ENCODE assay signal across 25 cellular contexts in the genomic region with DNA sequence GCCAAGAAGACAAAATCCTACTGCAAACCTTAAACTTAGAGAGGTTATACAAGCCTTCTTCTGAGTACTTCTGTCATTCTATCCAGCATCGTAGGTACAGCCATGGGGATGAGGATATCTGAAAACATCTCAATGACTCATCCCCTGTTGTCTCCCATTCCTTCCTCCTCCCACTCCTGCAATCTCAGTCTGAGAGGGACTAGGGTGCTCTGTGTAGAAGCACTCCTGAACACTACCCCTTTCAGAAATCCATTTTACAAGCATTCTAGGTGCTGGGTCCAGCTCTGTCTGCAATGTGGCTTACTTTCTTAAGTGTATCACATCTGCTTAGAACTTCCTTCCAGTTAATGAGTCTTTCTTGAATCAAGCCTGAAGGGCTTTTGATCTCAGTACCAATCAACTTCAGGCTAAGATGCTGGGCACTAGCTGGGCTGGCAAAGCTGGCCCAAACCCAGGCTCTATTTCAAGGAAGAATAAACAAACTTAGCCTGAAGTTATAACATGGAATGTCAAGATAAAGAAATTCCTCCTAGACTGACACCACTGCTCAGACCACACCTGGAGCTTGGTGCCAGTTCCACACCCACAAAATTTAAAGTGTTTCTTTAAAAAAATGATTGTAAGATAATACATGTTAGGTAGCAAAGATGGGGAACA.
DNase-seq lines count a peak whose midpoint lies in the region; ATAC-seq, FAIRE-seq and TF ChIP-seq lines count a peak whose summit lies in the region.
"Had no signal": no experiment of that assay in that cellular context is flagged by ENCODE, and none has a peak within 500 bp of the region (broad histone marks: within the 10 kb centered on the region; RNA-seq: fewer than 3 reads in every experiment).

No MANE protein-coding gene starts in this region.

- no peak overlapping the region for H4K91ac ChIP-seq in H9 (ENCODE audit: insufficient read length, low read depth, low read length)

- H3K23me2 ChIP-seq in H9 (ENCODE audit: insufficient read length, low read depth, low read length, poor library complexity, severe bottlenecking), result no peaks in the 10 kb centered on the region

- H3K27ac Mint-ChIP-seq in CD4-positive, alpha-beta memory T cell, result peak overlapping the region in 4 of 7 donors; percentile 3 to 83 (median 10)
- no peak overlapping the region for H3K27ac Mint-ChIP-seq in H9

- POLR2A ChIA-PET in CD4-positive, alpha-beta memory T cell (lab: Charles Lee; ENCODE audit: partially characterized antibody), result no interaction called here
- POLR2A ChIA-PET in endothelial cell of umbilical vein (lab: Charles Lee), result no interaction called here

- WGBS in mesendoderm (ENCODE audit: extremely low coverage, insufficient coverage, low lambda C conversion rate), result no CpG with 5 or more reads among the region's 1 CpG
- 67 to 92% (median 81%) methylated on average over 1 of the region's 1 CpG for WGBS in heart left ventricle, 4 donors
- no CpG with 5 or more reads among the region's 1 CpG for WGBS in H9 (ENCODE audit: extremely low coverage, insufficient read length, low lambda C conversion rate)

- no peaks in the 10 kb centered on the region for H3K4me1 ChIP-seq in CD4-positive, alpha-beta memory T cell (ENCODE audit: insufficient read depth, low read length)
- H3K4me1 ChIP-seq in endothelial cell of umbilical vein (ENCODE audit: control insufficient read depth, extremely low read depth, insufficient read depth, low read length) (no peaks in the 10 kb centered on the region), mesendoderm (ENCODE audit: control insufficient read depth, low read depth, low read length) (no peaks in the 10 kb centered on the region), heart left ventricle (peaks cover 0 to 5% (median 0%) of the 10 kb centered on the region in 12 donors), H9 (ENCODE audit: insufficient read depth, low read length) (peaks cover 4% of the 10 kb centered on the region; the same call in 1 of the 2 replicates)
- H3K4me1 ChIP-seq: BLaER1 treated with 17β-estradiol and CSF1 and Interleukin-3, amounts not matched to agents 10 nM and 100 nM; Peyer's patch; vagina had no signal

- CTCF ChIA-PET in CD4-positive, alpha-beta memory T cell (lab: Charles Lee; ENCODE audit: partially characterized antibody), result interaction anchor here (1.7 kb wide), 1 partner anchor 11 kb away, joined by 5 read pairs; no protein-coding TSS in a partner anchor
- CTCF ChIA-PET in endothelial cell of umbilical vein (lab: Charles Lee), result interaction anchor here (1.0 to 2.5 kb wide), 2 partner anchors 27 to 187 kb away, joined by 4 to 12 read pairs; no protein-coding TSS in a partner anchor

- H4K8ac ChIP-seq in mesendoderm (ENCODE audit: low read depth, low read length), result no peak overlapping the region
- H4K8ac ChIP-seq in H9 (replicated peaks; ENCODE audit: insufficient read length, low read depth, low read length), result no peak overlapping the region

- H3K27ac ChIP-seq in CD4-positive, alpha-beta memory T cell (ENCODE audit: low read depth, low read length), result no peak overlapping the region
- H3K27ac ChIP-seq in endothelial cell of umbilical vein (ENCODE audit: insufficient read depth, low read depth, low read length), result no peak overlapping the region
- no peak overlapping the region for H3K27ac ChIP-seq in mesendoderm (ENCODE audit: low read depth, low read length)
- no peak overlapping the region for H3K27ac ChIP-seq in heart left ventricle
- H3K27ac ChIP-seq in H9 (ENCODE audit: insufficient read length, low read depth, low read length), result no peak overlapping the region
- H3K27ac ChIP-seq: BLaER1 treated with 17β-estradiol and CSF1 and Interleukin-3, amounts not matched to agents 10 nM and 100 nM; Peyer's patch; SK-N-MC; vagina; WERI-Rb-1 had no signal

- TF ChIP-seq CTCF in endothelial cell of umbilical vein (IDR thresholded peaks at IDR 0.05; ENCODE audit: extremely low read depth in 1 of 2, insufficient read depth in 1 of 2, low read depth in 1 of 2, low read length in 2 of 2) (no peak), heart left ventricle (IDR thresholded peaks at IDR 0.05) (no peak), H9 (conservative IDR thresholded peaks at IDR 0.05) (no peak)

- dilution Hi-C loops in endothelial cell of umbilical vein (cut with MboI; ENCODE audit: extremely low pct_ligation_motif_present, low sequenced_read_pairs), result loop anchor here (25.0 kb wide), 1 partner anchor 193 kb away; no protein-coding TSS in a partner anchor

- no peak overlapping the region for H2BK120ac ChIP-seq in mesendoderm (ENCODE audit: low read depth, low read length)
- no peak overlapping the region for H2BK120ac ChIP-seq in H9 (ENCODE audit: low read depth, low read length, poor library complexity, severe bottlenecking)

- H4K5ac ChIP-seq in mesendoderm (ENCODE audit: low read length), result no peak overlapping the region
- H4K5ac ChIP-seq in H9 (ENCODE audit: insufficient read length, low read depth, low read length), result no peak overlapping the region

- H2AK5ac ChIP-seq in mesendoderm (ENCODE audit: low read length), result no peak overlapping the region
- H2AK5ac ChIP-seq in H9 (ENCODE audit: insufficient read length, low read length), result no peak overlapping the region

- no peaks in the 10 kb centered on the region for H3K79me2 ChIP-seq in endothelial cell of umbilical vein (ENCODE audit: control insufficient read depth, insufficient read depth, low read length)
- H3K79me2 ChIP-seq in mesendoderm (ENCODE audit: control insufficient read depth, insufficient read depth, low read length), result no peaks in the 10 kb centered on the region
- no peaks in the 10 kb centered on the region for H3K79me2 ChIP-seq in H9 (ENCODE audit: insufficient read depth, low read length)

- no peak overlapping the region for H3K23ac ChIP-seq in mesendoderm (ENCODE audit: low read length)
- H3K23ac ChIP-seq in H9 (ENCODE audit: insufficient read length, low read depth, low read length), result no peak overlapping the region

- H3K9me3 Mint-ChIP-seq in CD4-positive, alpha-beta memory T cell, result no peaks in the 10 kb centered on the region
- H3K9me3 Mint-ChIP-seq in H9, result no peaks in the 10 kb centered on the region

- H3K4me2 ChIP-seq in endothelial cell of umbilical vein (ENCODE audit: insufficient read depth, low read length) (no peak overlapping the region), mesendoderm (ENCODE audit: low read length) (no peak overlapping the region), H9 (ENCODE audit: insufficient read depth, insufficient read length, low read length) (no peak overlapping the region)
- H3K4me2 ChIP-seq: BLaER1 treated with 17β-estradiol and CSF1 and Interleukin-3, amounts not matched to agents 10 nM and 100 nM had no signal

- BruUV-seq in endothelial cell of umbilical vein (replicated peaks; lab: Mats Ljungman, UMichigan), result no TSS peak

- no peak overlapping the region for H2BK20ac ChIP-seq in H9 (ENCODE audit: low read depth, low read length, poor library complexity, severe bottlenecking)

- H3K56ac ChIP-seq in mesendoderm (ENCODE audit: low read length) (no peak overlapping the region), H9 (ENCODE audit: insufficient read length, low read depth, low read length) (no peak overlapping the region)

- H3K4ac ChIP-seq in mesendoderm (ENCODE audit: low read depth, low read length) (no peak overlapping the region), H9 (ENCODE audit: low read depth, low read length) (no peak overlapping the region)

- H3K9me1 ChIP-seq in endothelial cell of umbilical vein (replicated peaks; ENCODE audit: control insufficient read depth, extremely low read depth, insufficient read depth, low read length), result no peaks in the 10 kb centered on the region

- H3K36me3 ChIP-seq in CD4-positive, alpha-beta memory T cell (ENCODE audit: insufficient read depth, low read length), result no peaks in the 10 kb centered on the region
- H3K36me3 ChIP-seq in endothelial cell of umbilical vein (ENCODE audit: control insufficient read depth in 2 of 2, extremely low read depth in 1 of 2, insufficient read depth in 2 of 2, low read length in 2 of 2) (no peaks in the 10 kb centered on the region), mesendoderm (ENCODE audit: control insufficient read depth, insufficient read depth, low read length) (no peaks in the 10 kb centered on the region), heart left ventricle (no peaks in the 10 kb centered on the region)
- H3K36me3 ChIP-seq: Peyer's patch, vagina, WERI-Rb-1 had no signal

- H3K79me1 ChIP-seq in mesendoderm (ENCODE audit: low read length) (no peaks in the 10 kb centered on the region), H9 (ENCODE audit: insufficient read depth, low read depth, low read length, poor library complexity, severe bottlenecking) (no peaks in the 10 kb centered on the region)

- H2AFZ ChIP-seq in endothelial cell of umbilical vein (ENCODE audit: low read depth, low read length), result no peak overlapping the region
- no peak overlapping the region for H2AFZ ChIP-seq in H9 (ENCODE audit: low read length)

- no peak overlapping the region for H2BK12ac ChIP-seq in H9 (ENCODE audit: insufficient read length, low read depth, low read length)

- intact Hi-C loops in CD4-positive, alpha-beta memory T cell (cut with micrococcal nuclease), result no loop called here
- intact Hi-C loops in endothelial cell of umbilical vein (cut with micrococcal nuclease), result no loop called here
- intact Hi-C loops in heart left ventricle (cut with DNase I), result loop anchor here in 1 of 10 donors (5.0 kb wide), 1 partner anchor 88 kb away; no protein-coding TSS in a partner anchor

- no peak overlapping the region for H3K4me3 Mint-ChIP-seq in CD4-positive, alpha-beta memory T cell
- H3K4me3 Mint-ChIP-seq in H9, result no peak overlapping the region

- peaks cover 5 to 7% of the 10 kb centered on the region in 2 donors for H3K36me3 Mint-ChIP-seq in CD4-positive, alpha-beta memory T cell
- H3K36me3 Mint-ChIP-seq in H9 (ENCODE audit: insufficient read depth in 1 of 3, low read depth in 3 of 3), result no peaks in the 10 kb centered on the region

- ATAC-seq in heart left ventricle, result no peak
- ATAC-seq: left ventricle myocardium superior had no signal

- H2BK15ac ChIP-seq in mesendoderm (replicated peaks; ENCODE audit: low read depth), result no peak overlapping the region
- no peak overlapping the region for H2BK15ac ChIP-seq in H9 (ENCODE audit: low read depth, low read length)

- H3K27me3 ChIP-seq in CD4-positive, alpha-beta memory T cell (ENCODE audit: insufficient read depth, low read length), result no peaks in the 10 kb centered on the region
- H3K27me3 ChIP-seq in endothelial cell of umbilical vein (ENCODE audit: control insufficient read depth in 2 of 2, insufficient read depth in 2 of 2, low read length in 2 of 2) (no peaks in the 10 kb centered on the region), mesendoderm (ENCODE audit: insufficient read depth, low read length, poor library complexity) (no peaks in the 10 kb centered on the region), heart left ventricle (no peaks in the 10 kb centered on the region), H9 (ENCODE audit: insufficient read depth, low read length) (no peaks in the 10 kb centered on the region)
- H3K27me3 ChIP-seq: BLaER1 treated with 17β-estradiol and CSF1 and Interleukin-3, amounts not matched to agents 10 nM and 100 nM; Peyer's patch; vagina had no signal

- H4K20me1 ChIP-seq in endothelial cell of umbilical vein (replicated peaks; ENCODE audit: control insufficient read depth, extremely low read depth, insufficient read depth, low read length) (no peaks in the 10 kb centered on the region), H9 (ENCODE audit: control insufficient read depth, insufficient read depth, insufficient read length) (no peaks in the 10 kb centered on the region)

- H3T11ph ChIP-seq in H9 (ENCODE audit: low read length), result no peak overlapping the region

- H3K9ac ChIP-seq in endothelial cell of umbilical vein (replicated peaks; ENCODE audit: extremely low read depth, insufficient read depth, low read length) (no peak overlapping the region), mesendoderm (ENCODE audit: low read length) (no peak overlapping the region), H9 (ENCODE audit: extremely low read depth, insufficient read length, low read length) (no peak overlapping the region)
- H3K9ac ChIP-seq: BLaER1 treated with 17β-estradiol and CSF1 and Interleukin-3, amounts not matched to agents 10 nM and 100 nM had no signal

- no peak overlapping the region for H2BK5ac ChIP-seq in mesendoderm (ENCODE audit: low read length)
- no peak overlapping the region for H2BK5ac ChIP-seq in H9 (ENCODE audit: insufficient read length, low read length)

- H3K14ac ChIP-seq in H9 (ENCODE audit: insufficient read depth, low read length), result no peak overlapping the region

- no peak for DNase-seq in CD4-positive, alpha-beta memory T cell
- DNase-seq in NCI-H226 (peak; percentile 40), endothelial cell of umbilical vein (ENCODE audit: low read depth, low spot score) (no peak), mesendoderm (peak; percentile 29), SK-N-DZ (ENCODE audit: low spot score) (no peak), DMS114 treated with DMSO at 0.1 percent for 48 hours (lab: John Stamatoyannopoulos, UW; ENCODE audit: unreplicated experiment) (no peak), heart left ventricle (no peak), H9 (no peak)
- DNase-seq: ACHN; activated CD4-positive, alpha-beta T cell treated with anti-CD3 and anti-CD28 coated beads, Interleukin-2, amount 50 U/mL, for 4 hours; activated effector memory CD4-positive, alpha-beta T cell treated with anti-CD3 and anti-CD28 coated beads, Interleukin-2, amount 50 U/mL, for 16 hours; aorta; effector CD8-positive, alpha-beta T cell; GOT3; Kasumi-1; left ventricle myocardium superior; NCI-H1105 treated with DMSO at 0.1 percent for 48 hours; NCI-H2081; NCI-H510A; Peyer's patch; WERI-Rb-1 had no signal

- no peak for TF ChIP-seq POLR2A in endothelial cell of umbilical vein (IDR thresholded peaks at IDR 0.05; ENCODE audit: low read depth, low read length)
- TF ChIP-seq POLR2A in heart left ventricle (IDR thresholded peaks at IDR 0.05), result no peak

- FAIRE-seq in endothelial cell of umbilical vein (lab: Jason Lieb, UNC), result no peak
- FAIRE-seq: D721Med had no signal

- H3K18ac ChIP-seq in mesendoderm (ENCODE audit: low read length), result no peak overlapping the region
- H3K18ac ChIP-seq in H9 (ENCODE audit: insufficient read length, low read depth, low read length), result no peak overlapping the region

- peaks cover 10 to 21% (median 19%) of the 10 kb centered on the region in 4 donors for H3K4me1 Mint-ChIP-seq in CD4-positive, alpha-beta memory T cell
- H3K4me1 Mint-ChIP-seq in H9, result peaks cover 5 to 6% of the 10 kb centered on the region in 2 experiments

- no peaks in the 10 kb centered on the region for H3K27me3 Mint-ChIP-seq in CD4-positive, alpha-beta memory T cell
- H3K27me3 Mint-ChIP-seq in H9 (ENCODE audit: low read depth), result no peaks in the 10 kb centered on the region

- H3K4me3 ChIP-seq in CD4-positive, alpha-beta memory T cell (ENCODE audit: low read length in 2 of 2), result no peak overlapping the region
- H3K4me3 ChIP-seq in endothelial cell of umbilical vein (replicated peaks in 1 of 3; ENCODE audit: insufficient read depth in 1 of 3, low read depth in 1 of 3, low read length in 3 of 3) (no peak overlapping the region), mesendoderm (ENCODE audit: low read length) (no peak overlapping the region), heart left ventricle (no peak overlapping the region)
- H3K4me3 ChIP-seq: BLaER1 treated with 17β-estradiol and CSF1 and Interleukin-3, amounts not matched to agents 10 nM and 100 nM; Peyer's patch; SK-N-MC; vagina had no signal

- H3K9me3 ChIP-seq in CD4-positive, alpha-beta memory T cell (ENCODE audit: control insufficient read depth in 1 of 2, low read length in 2 of 2), result no peaks in the 10 kb centered on the region
- no peaks in the 10 kb centered on the region for H3K9me3 ChIP-seq in endothelial cell of umbilical vein (replicated peaks; ENCODE audit: control insufficient read depth, insufficient read depth, low read length)
- H3K9me3 ChIP-seq in heart left ventricle, result no peaks in the 10 kb centered on the region
- H3K9me3 ChIP-seq in H9 (ENCODE audit: control insufficient read depth, low read depth, low read length), result no peaks in the 10 kb centered on the region
- H3K9me3 ChIP-seq: BLaER1 treated with 17β-estradiol and CSF1 and Interleukin-3, amounts not matched to agents 10 nM and 100 nM; Peyer's patch; vagina had no signal

Comparison
In these comparisons a context has a peak if more than half of its experiments do, and no peak if none do; other contexts are left out.
1. DNase-seq: peak in NCI-H226 (single experiment) and mesendoderm (single experiment); none in CD4-positive, alpha-beta memory T cell (0 of 5), endothelial cell of umbilical vein (single experiment), SK-N-DZ (single experiment), DMS114 treated with DMSO at 0.1 percent for 48 hours (single experiment), heart left ventricle (0 of 5) and H9 (single experiment).
2. H3K27ac Mint-ChIP-seq: peak in CD4-positive, alpha-beta memory T cell (4 of 7); none in H9 (0 of 3).